Comparison of ENCODE assay signal across 9 cellular contexts in genomic region chr14:91573528-91573893, GRCh38.
DNase-seq lines count a peak whose midpoint lies in the region; ATAC-seq and TF ChIP-seq lines count a peak whose summit lies in the region.
"Had no signal": no experiment of that assay in that cellular context is flagged by ENCODE, and none has a peak within 500 bp of the region (broad histone marks: within the 10 kb centered on the region; RNA-seq: fewer than 3 reads in every experiment).

No MANE protein-coding gene starts in this region.

- H3K27me3 ChIP-seq in thoracic aorta (replicated peaks; ENCODE audit: insufficient read depth) (no peaks in the 10 kb centered on the region), BE2C (peaks cover 24% of the 10 kb centered on the region)

- H3K36me3 Mint-ChIP-seq in activated naive CD4-positive, alpha-beta T cell treated with anti-CD3 and anti-CD28 coated beads for 36 hours (ENCODE audit: low read depth): no peaks in the 10 kb centered on the region
- no peaks in the 10 kb centered on the region for H3K36me3 Mint-ChIP-seq in activated naive CD4-positive, alpha-beta T cell treated with anti-CD3 and anti-CD28 coated beads, Interleukin-2, amount 50 U/mL, for 72 hours
- no peaks in the 10 kb centered on the region for H3K36me3 Mint-ChIP-seq in immature natural killer cell

- H3K4me1 ChIP-seq in thoracic aorta (ENCODE audit: control insufficient read depth in 1 of 2, low read depth in 2 of 2) (peaks cover 5 to 9% of the 10 kb centered on the region in 2 donors), BE2C (no peaks in the 10 kb centered on the region)

- H3K36me3 ChIP-seq in thoracic aorta (no peaks in the 10 kb centered on the region), BE2C (no peaks in the 10 kb centered on the region)
- H3K36me3 ChIP-seq: gastroesophageal sphincter had no signal

- H3K4me1 Mint-ChIP-seq in activated naive CD4-positive, alpha-beta T cell treated with anti-CD3 and anti-CD28 coated beads for 36 hours (ENCODE audit: low read depth): peaks cover 13% of the 10 kb centered on the region
- peaks cover 10 to 15% of the 10 kb centered on the region in 2 donors for H3K4me1 Mint-ChIP-seq in immature natural killer cell

- TF ChIP-seq CTCF in thoracic aorta (IDR thresholded peaks at IDR 0.05): no peak
- TF ChIP-seq CTCF in BE2C (IDR thresholded peaks at IDR 0.05; ENCODE audit: low read depth, low read length): no peak

- peaks cover 1% of the 10 kb centered on the region for H3K9me3 Mint-ChIP-seq in activated naive CD4-positive, alpha-beta T cell treated with anti-CD3 and anti-CD28 coated beads for 36 hours
- H3K9me3 Mint-ChIP-seq in activated naive CD4-positive, alpha-beta T cell treated with anti-CD3 and anti-CD28 coated beads, Interleukin-2, amount 50 U/mL, for 72 hours: no peaks in the 10 kb centered on the region
- no peaks in the 10 kb centered on the region for H3K9me3 Mint-ChIP-seq in immature natural killer cell

- no peak overlapping the region for H3K27ac Mint-ChIP-seq in activated naive CD4-positive, alpha-beta T cell treated with anti-CD3 and anti-CD28 coated beads for 36 hours
- peak overlapping the region; percentile 39 to 62 for H3K27ac Mint-ChIP-seq in activated naive CD4-positive, alpha-beta T cell treated with anti-CD3 and anti-CD28 coated beads, Interleukin-2, amount 50 U/mL, for 72 hours
- no peak overlapping the region for H3K27ac Mint-ChIP-seq in immature natural killer cell

- no peaks in the 10 kb centered on the region for H3K9me3 ChIP-seq in thoracic aorta
- H3K9me3 ChIP-seq in BE2C: peaks cover 2% of the 10 kb centered on the region; the same call in 1 of the 2 replicates

- no peak for ATAC-seq in activated naive CD4-positive, alpha-beta T cell treated with anti-CD3 and anti-CD28 coated beads, Interleukin-2, amount 50 U/mL, for 72 hours
- no peak for ATAC-seq in thoracic aorta (ENCODE audit: insufficient number of reproducible peaks, low FRiP score, low read depth)

- CTCF ChIA-PET in activated naive CD4-positive, alpha-beta T cell treated with anti-CD3 and anti-CD28 coated beads for 36 hours (lab: Charles Lee): interaction anchor here (1.2 kb wide), 1 partner anchor 338 kb away, joined by 3 read pairs; no protein-coding TSS in a partner anchor

- intact Hi-C loops in activated naive CD4-positive, alpha-beta T cell treated with anti-CD3 and anti-CD28 coated beads for 36 hours (cut with micrococcal nuclease): loop anchor here (5.0 kb wide), 1 partner anchor 156 kb away; the partner anchor contains the start of gene CCDC88C

- H3K4me3 ChIP-seq in thoracic aorta (peak overlapping the region; percentile 84), BE2C (ENCODE audit: low read depth, low read length) (no peak overlapping the region)

- peak overlapping the region; percentile 66 for H3K4me3 Mint-ChIP-seq in activated naive CD4-positive, alpha-beta T cell treated with anti-CD3 and anti-CD28 coated beads for 36 hours
- peak overlapping the region; percentile 0 to 52 (median 45) for H3K4me3 Mint-ChIP-seq in immature natural killer cell

- no peak for DNase-seq in activated naive CD4-positive, alpha-beta T cell treated with anti-CD3 and anti-CD28 coated beads for 36 hours
- DNase-seq in activated naive CD4-positive, alpha-beta T cell treated with Interleukin-2 at 50 U/mL for 16 hours: no peak
- DNase-seq in activated naive CD4-positive, alpha-beta T cell treated with anti-CD3 and anti-CD28 coated beads, Interleukin-2, amount 50 U/mL, for 72 hours (ENCODE audit: low spot score in 2 of 2): no peak
- DNase-seq in immature natural killer cell (no peak), thoracic aorta (ENCODE audit: low spot score) (no peak), BE2C (no peak), D341Med (ENCODE audit: low spot score) (no peak), UCSD-AML1 (lab: John Stamatoyannopoulos, UW; ENCODE audit: unreplicated experiment) (no peak)

- H3K27ac ChIP-seq in thoracic aorta: peak overlapping the region; percentile 81 to 91

- no peaks in the 10 kb centered on the region for H3K27me3 Mint-ChIP-seq in activated naive CD4-positive, alpha-beta T cell treated with anti-CD3 and anti-CD28 coated beads for 36 hours (ENCODE audit: low read depth)
- peaks cover 2 to 28% (median 7%) of the 10 kb centered on the region in 3 donors for H3K27me3 Mint-ChIP-seq in immature natural killer cell (ENCODE audit: low read depth in 3 of 3)

Comparison
In these comparisons a context has a peak if more than half of its experiments do, and no peak if none do; other contexts are left out.
1. H3K27ac Mint-ChIP-seq: peak in activated naive CD4-positive, alpha-beta T cell treated with anti-CD3 and anti-CD28 coated beads, Interleukin-2, amount 50 U/mL, for 72 hours (2 of 2); none in activated naive CD4-positive, alpha-beta T cell treated with anti-CD3 and anti-CD28 coated beads for 36 hours (single experiment) and immature natural killer cell (0 of 6).